In genomic region chr21:28993293-28993629, GRCh38 we compare ENCODE assay signal across 8 cellular contexts. TPM values are rescaled to one million over a fixed set of nuclear protein-coding genes. Genes with fewer than 3 reads are reported as not detected.
DNase-seq lines count a peak whose midpoint lies in the region; ATAC-seq and TF ChIP-seq lines count a peak whose summit lies in the region.

No MANE protein-coding gene starts in this region.

- H3K27ac ChIP-seq in CD4-positive, alpha-beta memory T cell (ENCODE audit: low read depth, low read length): peak overlapping the region; percentile 82
- H3K27ac ChIP-seq in PC-3 (ENCODE audit: low read length): peak overlapping the region; percentile 60
- H3K27ac ChIP-seq in endodermal cell (ENCODE audit: low read depth, low read length): peak overlapping the region; percentile 75
- peak overlapping the region; percentile 84 for H3K27ac ChIP-seq in osteoblast (ENCODE audit: low read depth, low read length)

- no peaks in the 10 kb centered on the region for H4K20me1 ChIP-seq in PC-3 (ENCODE audit: low read length)
- H4K20me1 ChIP-seq in osteoblast (ENCODE audit: insufficient read depth, low read length): peaks cover 5% of the 10 kb centered on the region

- POLR2A ChIA-PET in CD4-positive, alpha-beta memory T cell (lab: Charles Lee; ENCODE audit: partially characterized antibody): interaction anchor here (0.6 to 3.5 kb wide), 19 partner anchors 9 to 307 kb away, joined by 3 to 132 read pairs (median 4); partner anchors contain the start of genes BACH1, CCT8, RWDD2B and USP16
- POLR2A ChIA-PET in PC-3 (lab: Charles Lee; ENCODE audit: unreplicated experiment): interaction anchor here (1.1 to 1.3 kb wide), 2 partner anchors 9 to 32 kb away, joined by 9 read pairs; no protein-coding TSS in a partner anchor

- no peaks in the 10 kb centered on the region for H3K27me3 Mint-ChIP-seq in CD4-positive, alpha-beta memory T cell
- H3K27me3 Mint-ChIP-seq in endodermal cell (ENCODE audit: insufficient read depth): peaks cover 4% of the 10 kb centered on the region

- H3K4me3 Mint-ChIP-seq in CD4-positive, alpha-beta memory T cell: peak overlapping the region; percentile 90 to 98 (median 96)
- peak overlapping the region; percentile 96 for H3K4me3 Mint-ChIP-seq in endodermal cell

- CTCF ChIA-PET in CD4-positive, alpha-beta memory T cell (lab: Charles Lee; ENCODE audit: partially characterized antibody): interaction anchor here (1.6 to 3.4 kb wide), 2 partner anchors 9 to 31 kb away, joined by 9 to 15 read pairs; partner anchors contain the start of gene USP16
- CTCF ChIA-PET in PC-3 (lab: Charles Lee): no interaction called here

- no peak for ATAC-seq in PC-3

- no peaks in the 10 kb centered on the region for H3F3A ChIP-seq in PC-3 (ENCODE audit: low read length, unreplicated experiment)

- peak overlapping the region; percentile 8 to 98 for H3K4me3 ChIP-seq in CD4-positive, alpha-beta memory T cell (ENCODE audit: low read length in 2 of 2)
- H3K4me3 ChIP-seq in PC-3 (ENCODE audit: low read length) (peak overlapping the region; percentile 83), endodermal cell (ENCODE audit: low read length) (peak overlapping the region; percentile 96), osteoblast (ENCODE audit: insufficient read depth, low read length) (peak overlapping the region; percentile 83)

- peaks cover 24 to 49% (median 36%) of the 10 kb centered on the region in 4 donors for H3K4me1 Mint-ChIP-seq in CD4-positive, alpha-beta memory T cell
- peaks cover 5% of the 10 kb centered on the region for H3K4me1 Mint-ChIP-seq in endodermal cell

- TF ChIP-seq CTCF in PC-3 (conservative IDR thresholded peaks at IDR 0.05; ENCODE audit: low read depth, low read length) (no peak), endodermal cell (conservative IDR thresholded peaks at IDR 0.05) (no peak), osteoblast (IDR thresholded peaks at IDR 0.05; ENCODE audit: extremely low read depth, low read depth, low read length) (no peak)

- WGBS in endodermal cell (ENCODE audit: insufficient coverage in 1 of 2, insufficient read length in 1 of 2), 2 experiments: 55 to 77% methylated on average over 3 to 4 of the region's 4 CpGs

- peak overlapping the region; percentile 85 to 100 (median 99) for H3K27ac Mint-ChIP-seq in CD4-positive, alpha-beta memory T cell
- H3K27ac Mint-ChIP-seq in endodermal cell: peak overlapping the region; percentile 99

- H3K9ac ChIP-seq in PC-3 (ENCODE audit: low read length): peak overlapping the region; percentile 67
- peak overlapping the region; percentile 52 for H3K9ac ChIP-seq in endodermal cell (ENCODE audit: extremely low read depth, low read length, poor library complexity, severe bottlenecking)

- peaks cover 31% of the 10 kb centered on the region for H3K4me1 ChIP-seq in CD4-positive, alpha-beta memory T cell (ENCODE audit: insufficient read depth, low read length)
- H3K4me1 ChIP-seq in PC-3 (ENCODE audit: insufficient read depth, low read length) (peaks cover 22% of the 10 kb centered on the region), endodermal cell (ENCODE audit: control insufficient read depth, insufficient read depth, low read length) (peaks cover 4% of the 10 kb centered on the region), osteoblast (ENCODE audit: insufficient read depth, low read length) (peaks cover 15% of the 10 kb centered on the region)

- no peaks in the 10 kb centered on the region for H3K36me3 ChIP-seq in CD4-positive, alpha-beta memory T cell (ENCODE audit: insufficient read depth, low read length)
- no peaks in the 10 kb centered on the region for H3K36me3 ChIP-seq in PC-3 (ENCODE audit: low read depth, low read length)
- H3K36me3 ChIP-seq in endodermal cell (ENCODE audit: control insufficient read depth, insufficient read depth, low read length): no peaks in the 10 kb centered on the region
- no peaks in the 10 kb centered on the region for H3K36me3 ChIP-seq in osteoblast (ENCODE audit: insufficient read depth, low read length)

- H3K79me2 ChIP-seq in PC-3 (ENCODE audit: low read length) (peaks cover 43% of the 10 kb centered on the region), osteoblast (ENCODE audit: insufficient read depth, low read length) (peaks cover 39% of the 10 kb centered on the region)

- peak overlapping the region; percentile 84 for H3K4me2 ChIP-seq in PC-3 (ENCODE audit: low read length)
- peak overlapping the region; percentile 88 for H3K4me2 ChIP-seq in osteoblast (ENCODE audit: insufficient read depth, low read length)

- no peak for DNase-seq in CD4-positive, alpha-beta memory T cell
- no peak for DNase-seq in PC-3
- no peak for DNase-seq in endodermal cell
- DNase-seq in osteoblast (ENCODE audit: insufficient read length, low spot score, missing footprints): no peak
- no peak for DNase-seq in OCI-M1 (lab: John Stamatoyannopoulos, UW)
- DNase-seq in NCI-H2196 (lab: John Stamatoyannopoulos, UW; ENCODE audit: unreplicated experiment): no peak
- no peak for DNase-seq in NCI-H524 treated with DMSO at 0.1 percent for 48 hours (lab: John Stamatoyannopoulos, UW)
- no peak for DNase-seq in amniotic stem cell (lab: John Stamatoyannopoulos, UW)

- no peaks in the 10 kb centered on the region for H3K27me3 ChIP-seq in CD4-positive, alpha-beta memory T cell (ENCODE audit: insufficient read depth, low read length)
- H3K27me3 ChIP-seq in PC-3 (ENCODE audit: low read length): no peaks in the 10 kb centered on the region
- H3K27me3 ChIP-seq in endodermal cell (ENCODE audit: control insufficient read depth, insufficient read depth, low read length, poor library complexity, severe bottlenecking): no peaks in the 10 kb centered on the region
- no peaks in the 10 kb centered on the region for H3K27me3 ChIP-seq in osteoblast (ENCODE audit: insufficient read depth, low read length)

- peaks cover 9 to 13% of the 10 kb centered on the region in 2 donors for H3K36me3 Mint-ChIP-seq in CD4-positive, alpha-beta memory T cell
- H3K36me3 Mint-ChIP-seq in endodermal cell (ENCODE audit: low read depth): peaks cover 4% of the 10 kb centered on the region

- intact Hi-C loops in CD4-positive, alpha-beta memory T cell (cut with micrococcal nuclease): loop anchor here (1.0 to 2.0 kb wide), 4 partner anchors 9 to 302 kb away; partner anchors contain the start of genes RWDD2B and USP16
- intact Hi-C loops in PC-3 (cut with micrococcal nuclease): loop anchor here (2.0 kb wide), 1 partner anchor 32 kb away; the partner anchor contains the start of gene USP16

- no peaks in the 10 kb centered on the region for H3K9me2 ChIP-seq in PC-3 (replicated peaks; ENCODE audit: low read length)

- TSS peak; percentile 99 for BruUV-seq in PC-3 (replicated peaks; lab: Mats Ljungman, UMichigan)

- H2AFZ ChIP-seq in PC-3 (ENCODE audit: low read length) (peak overlapping the region; percentile 83), osteoblast (ENCODE audit: low read length) (peak overlapping the region; percentile 92)

- no peaks in the 10 kb centered on the region for H3K9me3 ChIP-seq in CD4-positive, alpha-beta memory T cell (ENCODE audit: control insufficient read depth in 1 of 2, low read length in 2 of 2)
- no peaks in the 10 kb centered on the region for H3K9me3 ChIP-seq in PC-3 (ENCODE audit: low read length)
- H3K9me3 ChIP-seq in endodermal cell (ENCODE audit: control insufficient read depth, low read length): no peaks in the 10 kb centered on the region
- H3K9me3 ChIP-seq in osteoblast (ENCODE audit: low read depth, low read length): no peaks in the 10 kb centered on the region

- peaks cover 0 to 2% (median 0%) of the 10 kb centered on the region in 8 donors for H3K9me3 Mint-ChIP-seq in CD4-positive, alpha-beta memory T cell
- H3K9me3 Mint-ChIP-seq in endodermal cell: no peaks in the 10 kb centered on the region

RNA-seq across cellular contexts. Expression of gene LTN1, which starts 0.6 kb away (rescaled TPM):
- 10 to 100 TPM; 34.6 to 39.5 TPM for total RNA-seq in CD4-positive, alpha-beta memory T cell
- polyA plus RNA-seq in CD4-positive, alpha-beta memory T cell: 10 to 100 TPM in 1 of 2 donors, 1 to 10 TPM in 1; 9.7 to 16.8 TPM
- total RNA-seq in PC-3 (2014; rRNA removed): 16.4 and 21.0 TPM in 2 replicates
- total RNA-seq in endodermal cell: 10 to 100 TPM; 19.8 to 21.8 TPM
- 21.6 TPM for polyA plus RNA-seq in endodermal cell (2013, experiment 1 of 2)
- polyA plus RNA-seq in endodermal cell (2013, experiment 2 of 2): 20.5 TPM
- 26.5 and 27.5 TPM in 2 replicates for total RNA-seq in osteoblast

RNA-seq across cellular contexts. Expression of gene RWDD2B, which starts 25.9 kb away (rescaled TPM):
- 1 to 10 TPM; 5.6 to 6.2 TPM for total RNA-seq in CD4-positive, alpha-beta memory T cell
- 1 to 10 TPM; 8.8 to 9.8 TPM for polyA plus RNA-seq in CD4-positive, alpha-beta memory T cell
- total RNA-seq in PC-3 (2014; rRNA removed) (10.3 and 20.2 TPM in 2 replicates), endodermal cell (1 to 10 TPM in 1 of 2 donors, not detected in 1; 6.5 TPM), osteoblast (35.1 TPM in 2 replicates)
- 11.1 TPM for polyA plus RNA-seq in endodermal cell (2013, experiment 1 of 2)
- polyA plus RNA-seq in endodermal cell (2013, experiment 2 of 2): 11.3 TPM

RNA-seq across cellular contexts. Expression of gene USP16, which starts 31.2 kb away (rescaled TPM):
- 10 to 100 TPM; 53.5 to 57.2 TPM for total RNA-seq in CD4-positive, alpha-beta memory T cell
- 10 to 100 TPM; 19.6 to 39.8 TPM for polyA plus RNA-seq in CD4-positive, alpha-beta memory T cell
- total RNA-seq in PC-3 (2014; rRNA removed): 21.2 and 24.1 TPM in 2 replicates
- 10 to 100 TPM; 19.9 to 22.0 TPM for total RNA-seq in endodermal cell
- polyA plus RNA-seq in endodermal cell (2013, experiment 1 of 2): 22.4 TPM
- 23.0 TPM for polyA plus RNA-seq in endodermal cell (2013, experiment 2 of 2)
- 47.4 TPM in 2 replicates for total RNA-seq in osteoblast
